Comparison of ENCODE assay signal across 9 cellular contexts in genomic region chr2:174078275-174078674, GRCh38.
A peak's percentile ranks its signal among the peaks of the same experiment; 100 is the strongest.
DNase-seq lines count a peak whose midpoint lies in the region; ATAC-seq, FAIRE-seq and TF ChIP-seq lines count a peak whose summit lies in the region.
"Had no signal": no experiment of that assay in that cellular context is flagged by ENCODE, and none has a peak within 500 bp of the region (broad histone marks: within the 10 kb centered on the region; RNA-seq: fewer than 3 reads in every experiment).

No MANE protein-coding gene starts in this region.

- dilution Hi-C loops in keratinocyte (cut with MboI; ENCODE audit: extremely low pct_ligation_motif_present, low sequenced_read_pairs): no loop called here

- ATAC-seq in HG02973 (IDR thresholded peaks at IDR 0.05; ENCODE audit: unreplicated experiment): no peak
- ATAC-seq in GM19395 (IDR thresholded peaks at IDR 0.05; ENCODE audit: unreplicated experiment): no peak
- no peak for ATAC-seq in HG03025 (IDR thresholded peaks at IDR 0.05; ENCODE audit: low FRiP score, unreplicated experiment)
- ATAC-seq: stimulated activated memory B cell treated with anti-CD40 and anti-IgM and Interleukin-4, amounts not matched to agents 10 μg/mL and 1 μg/mL and 100 μg/mL, for 72 hours had no signal

- no peaks in the 10 kb centered on the region for H3K27me3 ChIP-seq in adipocyte (replicated peaks; ENCODE audit: control insufficient read depth, insufficient read depth, low read length)
- no peaks in the 10 kb centered on the region for H3K27me3 ChIP-seq in keratinocyte (ENCODE audit: control insufficient read depth, extremely low read depth, insufficient read depth, low read length)

- H3K4me3 ChIP-seq in GM12875 (ENCODE audit: low read depth, low read length): no peak overlapping the region
- H3K4me3 ChIP-seq in adipocyte (ENCODE audit: low read length): no peak overlapping the region
- no peak overlapping the region for H3K4me3 ChIP-seq in keratinocyte (ENCODE audit: control insufficient read depth in 2 of 3, extremely low read depth in 1 of 3, insufficient read depth in 2 of 3, low read depth in 1 of 3, low read length in 3 of 3)

- peaks cover 9% of the 10 kb centered on the region for H3K36me3 ChIP-seq in adipocyte (ENCODE audit: control insufficient read depth, insufficient read depth, low read length, severe bottlenecking)
- peaks cover 6 to 14% of the 10 kb centered on the region in 2 experiments for H3K36me3 ChIP-seq in keratinocyte (ENCODE audit: control insufficient read depth in 2 of 2, extremely low read depth in 1 of 2, insufficient read depth in 2 of 2, low read length in 2 of 2)

- no peak overlapping the region for H2AFZ ChIP-seq in keratinocyte (ENCODE audit: control insufficient read depth, low read length)

- H3K9ac ChIP-seq in adipocyte (ENCODE audit: low read length) (no peak overlapping the region), keratinocyte (ENCODE audit: control insufficient read depth, extremely low read depth, insufficient read depth, low read length) (no peak overlapping the region)

- H4K20me1 ChIP-seq in keratinocyte (ENCODE audit: control insufficient read depth, extremely low read depth, insufficient read depth, low read length): peaks cover 2% of the 10 kb centered on the region

- TF ChIP-seq CTCF in GM12875 (IDR thresholded peaks at IDR 0.05; ENCODE audit: borderline replicate concordance, insufficient read depth, low read depth, low read length) (0 out of 2 replicates have a peak, but pooled peaks have one; percentile 12), keratinocyte (optimal IDR thresholded peaks at IDR 0.05 in 1 of 3, IDR thresholded peaks at IDR 0.05 in 1 of 3, conservative IDR thresholded peaks at IDR 0.05 in 1 of 3; ENCODE audit: extremely low read depth in 1 of 3, insufficient read depth in 2 of 3, low read length in 3 of 3) (peak in 2 of 3 experiments; percentile 28 to 31)

- H3K4me1 ChIP-seq in adipocyte (ENCODE audit: control insufficient read depth, insufficient read depth, low read length) (peaks cover 7% of the 10 kb centered on the region), keratinocyte (ENCODE audit: control insufficient read depth, extremely low read depth, insufficient read depth, low read length) (peaks cover 4% of the 10 kb centered on the region)

- H3K79me2 ChIP-seq in keratinocyte (ENCODE audit: control insufficient read depth, insufficient read depth, low read length): no peaks in the 10 kb centered on the region

- no peaks in the 10 kb centered on the region for H3K9me1 ChIP-seq in keratinocyte (ENCODE audit: control insufficient read depth, extremely low read depth, insufficient read depth, low read length)

- H3K9me3 ChIP-seq in adipocyte (ENCODE audit: control insufficient read depth, low read length): no peaks in the 10 kb centered on the region
- H3K9me3 ChIP-seq in keratinocyte (ENCODE audit: control insufficient read depth, low read depth, low read length): no peaks in the 10 kb centered on the region

- no peak overlapping the region for H3K4me2 ChIP-seq in keratinocyte (ENCODE audit: control insufficient read depth, extremely low read depth, insufficient read depth, low read depth, low read length)

- DNase-seq in AG08395 (ENCODE audit: low spot score) (peak; percentile 27), adipocyte (ENCODE audit: low read depth) (peak; percentile 50), keratinocyte (ENCODE audit: low read depth, low spot score) (no peak), NCI-H128 (lab: John Stamatoyannopoulos, UW; ENCODE audit: unreplicated experiment) (no peak)

- FAIRE-seq in keratinocyte (lab: Jason Lieb, UNC): no peak

- no peak overlapping the region for H3K27ac ChIP-seq in keratinocyte (ENCODE audit: control insufficient read depth, insufficient read depth, low read length)

Comparison
In these comparisons a context has a peak if more than half of its experiments do, and no peak if none do; other contexts are left out.
1. DNase-seq: peak in AG08395 (single experiment) and adipocyte (single experiment); none in keratinocyte (single experiment) and NCI-H128 (single experiment).